3 cellular contexts compared by ENCODE assay signal in genomic region chr1:234327577-234328164, GRCh38.
TF ChIP-seq lines count a peak whose summit lies in the region.

No MANE protein-coding gene starts in this region.

TF ChIP-seq in SK-N-SH, 30 proteins besides CTCF, POLR2A, EP300 and RAD21 (continued from another document):
- TF ChIP-seq, protein P1, sequence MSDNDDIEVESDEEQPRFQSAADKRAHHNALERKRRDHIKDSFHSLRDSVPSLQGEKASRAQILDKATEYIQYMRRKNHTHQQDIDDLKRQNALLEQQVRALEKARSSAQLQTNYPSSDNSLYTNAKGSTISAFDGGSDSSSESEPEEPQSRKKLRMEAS (IDR thresholded peaks at IDR 0.05; ENCODE audit: low read depth) = no peak
- TF ChIP-seq REST (IDR thresholded peaks at IDR 0.05; ENCODE audit: low read depth, low read length) = peak; percentile 32; the same call in 1 of the 2 replicates

TF ChIP-seq in SK-N-SH treated with all-trans-retinoic acid at 6 μM for 48 hours, 23 proteins besides CTCF, POLR2A, EP300 and RAD21 (continued from another document):
- no peak for TF ChIP-seq CSRNP3 (CRISPR knock-in tag; IDR thresholded peaks at IDR 0.05)
- no peak for TF ChIP-seq ZNF70 (CRISPR knock-in tag; IDR thresholded peaks at IDR 0.05)
- no peak for TF ChIP-seq GLIS3 (CRISPR knock-in tag; IDR thresholded peaks at IDR 0.05)
- no peak for TF ChIP-seq POU6F1 (CRISPR knock-in tag; IDR thresholded peaks at IDR 0.05; ENCODE audit: borderline replicate concordance, low read depth)
- TF ChIP-seq ARNTL (CRISPR knock-in tag; IDR thresholded peaks at IDR 0.05; ENCODE audit: borderline replicate concordance, low read depth) = no peak
TF ChIP-seq in SK-N-SH treated with all-trans-retinoic acid at 6 μM for 48 hours: peak in this region for 0.

TF ChIP-seq in WTC11, 78 proteins besides CTCF, POLR2A, EP300 and RAD21 (continued from another document):
- TF ChIP-seq E2F5 (CRISPR knock-in tag; IDR thresholded peaks at IDR 0.05) (no peak), E2F1 (CRISPR knock-in tag; IDR thresholded peaks at IDR 0.05) (no peak)
- TF ChIP-seq, protein P2, sequence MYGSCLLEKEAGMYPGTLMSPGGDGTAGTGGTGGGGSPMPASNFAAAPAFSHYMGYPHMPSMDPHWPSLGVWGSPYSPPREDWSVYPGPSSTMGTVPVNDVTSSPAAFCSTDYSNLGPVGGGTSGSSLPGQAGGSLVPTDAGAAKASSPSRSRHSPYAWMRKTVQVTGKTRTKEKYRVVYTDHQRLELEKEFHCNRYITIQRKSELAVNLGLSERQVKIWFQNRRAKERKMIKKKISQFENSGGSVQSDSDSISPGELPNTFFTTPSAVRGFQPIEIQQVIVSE (CRISPR knock-in tag; IDR thresholded peaks at IDR 0.05; ENCODE audit: borderline replicate concordance) = no peak
